ENCODE assay signal across 9 cellular contexts in genomic region chr22:50600967-50601668, GRCh38. TPM values are rescaled to one million over a fixed set of nuclear protein-coding genes. Genes with fewer than 3 reads are reported as not detected.
DNase-seq lines count a peak whose midpoint lies in the region; TF ChIP-seq lines count a peak whose summit lies in the region.
"Had no signal": no experiment of that assay in that cellular context is flagged by ENCODE, and none has a peak within 500 bp of the region (broad histone marks: within the 10 kb centered on the region; RNA-seq: fewer than 3 reads in every experiment).

No MANE protein-coding gene starts in this region.

- H3K27me3 Mint-ChIP-seq in nephron progenitor cell (ENCODE audit: low read depth, poor library complexity) (peaks cover 34% of the 10 kb centered on the region), endothelial cell (ENCODE audit: unreplicated experiment) (peaks cover 19% of the 10 kb centered on the region)

- H3K9me3 ChIP-seq in breast epithelium: no peaks in the 10 kb centered on the region

- H3K27ac Mint-ChIP-seq in nephron progenitor cell (no peak overlapping the region), endothelial cell (ENCODE audit: unreplicated experiment) (no peak overlapping the region)

- DNase-seq in H7: peak; percentile 91
- DNase-seq in breast epithelium (ENCODE audit: low spot score in 2 of 2): no peak
- DNase-seq in nephron progenitor cell: peak; percentile 42
- no peak for DNase-seq in NCI-H2107 treated with DMSO at 0.1 percent for 48 hours (lab: John Stamatoyannopoulos, UW; ENCODE audit: unreplicated experiment)
- no peak for DNase-seq in NK-92 treated with Interleukin-12 subunit alpha and Interleukin-12 subunit beta, amount 100 ng/mL, for 24 hours (lab: John Stamatoyannopoulos, UW)
- no peak for DNase-seq in endothelial cell (ENCODE audit: low spot score)
- DNase-seq in iPS-NIHi7 (ENCODE audit: extremely low spot score): no peak

- H3K4me3 ChIP-seq in ACC112 (ENCODE audit: low read depth, low read length): peak overlapping the region; percentile 66
- H3K4me3 ChIP-seq in H7 (ENCODE audit: insufficient read depth, low read depth, low read length): peak overlapping the region; percentile 35
- peak overlapping the region; percentile 34 to 75 (median 55) for H3K4me3 ChIP-seq in breast epithelium

- H3K79me2 ChIP-seq in ACC112 (ENCODE audit: control insufficient read depth, insufficient read depth, low read length, unreplicated experiment): no peaks in the 10 kb centered on the region

- H3K9me3 Mint-ChIP-seq in nephron progenitor cell: no peaks in the 10 kb centered on the region
- no peaks in the 10 kb centered on the region for H3K9me3 Mint-ChIP-seq in endothelial cell (ENCODE audit: unreplicated experiment)

- H3K36me3 ChIP-seq in ACC112 (ENCODE audit: insufficient read depth, low read length): no peaks in the 10 kb centered on the region
- H3K36me3 ChIP-seq in H7 (replicated peaks; ENCODE audit: control insufficient read depth, insufficient read depth, low read length): no peaks in the 10 kb centered on the region
- H3K36me3 ChIP-seq in breast epithelium: no peaks in the 10 kb centered on the region

- H3K36me3 Mint-ChIP-seq in nephron progenitor cell (ENCODE audit: low read depth) (peaks cover 13% of the 10 kb centered on the region), endothelial cell (ENCODE audit: low read depth, unreplicated experiment) (peaks cover 7% of the 10 kb centered on the region)

- 0 out of 2 replicates have a peak, but pooled peaks cover 4% of the 10 kb centered on the region for H3K27me3 ChIP-seq in ACC112 (ENCODE audit: insufficient read depth, low read length)
- peaks cover 31% of the 10 kb centered on the region for H3K27me3 ChIP-seq in H7 (ENCODE audit: control insufficient read depth, insufficient read depth, low read length)
- peaks cover 0 to 7% of the 10 kb centered on the region in 2 donors for H3K27me3 ChIP-seq in breast epithelium

- intact Hi-C loops in breast epithelium (cut with DNase I; ENCODE audit: low total_unique reads): loop anchor here (1.0 kb wide), 1 partner anchor 31 kb away; no protein-coding TSS in a partner anchor

- H3K27ac ChIP-seq in ACC112 (ENCODE audit: low read depth, low read length): no peak overlapping the region
- no peak overlapping the region for H3K27ac ChIP-seq in breast epithelium
- H3K27ac ChIP-seq: epithelial cell of prostate had no signal

- no peaks in the 10 kb centered on the region for H3K4me1 ChIP-seq in ACC112 (ENCODE audit: control insufficient read depth, insufficient read depth, low read length, unreplicated experiment)
- H3K4me1 ChIP-seq in breast epithelium: peaks cover 4 to 5% of the 10 kb centered on the region in 2 donors

- peaks cover 22% of the 10 kb centered on the region for H3K4me1 Mint-ChIP-seq in nephron progenitor cell
- peaks cover 11% of the 10 kb centered on the region for H3K4me1 Mint-ChIP-seq in endothelial cell (ENCODE audit: unreplicated experiment)

- peak overlapping the region; percentile 82 for H3K4me3 Mint-ChIP-seq in nephron progenitor cell
- no peak overlapping the region for H3K4me3 Mint-ChIP-seq in endothelial cell (ENCODE audit: unreplicated experiment)

- no peak for TF ChIP-seq POLR2A in breast epithelium (IDR thresholded peaks at IDR 0.05)

- H2AFZ ChIP-seq in ACC112 (ENCODE audit: low read length, unreplicated experiment): no peak overlapping the region

- TF ChIP-seq CTCF in breast epithelium (IDR thresholded peaks at IDR 0.05) (no peak), nephron progenitor cell (IDR thresholded peaks at IDR 0.05) (no peak), endothelial cell (IDR thresholded peaks at IDR 0.05; ENCODE audit: unreplicated experiment) (no peak)

RNA-seq across cellular contexts. Expression of gene MAPK8IP2, which starts 0.5 kb away (rescaled TPM):
- total RNA-seq in H7 (2014; rRNA removed; shearing (Covaris generic)): 1.7 and 3.4 TPM in 2 replicates
- total RNA-seq in breast epithelium (1 to 10 TPM; 1.9 to 2.2 (median 2.0) TPM), endothelial cell (ENCODE audit: unreplicated experiment) (0.69 TPM)

RNA-seq across cellular contexts. Expression of gene CHKB, which starts 18.5 kb away (rescaled TPM):
- total RNA-seq in H7 (2014; rRNA removed; shearing (Covaris generic)): 42.1 and 54.5 TPM in 2 replicates
- total RNA-seq in breast epithelium (10 to 100 TPM; 53.9 to 77.6 (median 71.4) TPM), endothelial cell (ENCODE audit: unreplicated experiment) (94.6 TPM)

RNA-seq across cellular contexts. Expression of gene CPT1B, which starts 22.9 kb away (rescaled TPM):
- total RNA-seq in H7 (2014; rRNA removed; shearing (Covaris generic)): 24.0 and 27.6 TPM in 2 replicates
- total RNA-seq in breast epithelium (10 to 100 TPM; 13.6 to 40.0 (median 39.4) TPM), endothelial cell (ENCODE audit: unreplicated experiment) (89.0 TPM)

RNA-seq across cellular contexts. Expression of gene ARSA, which starts 26.8 kb away (rescaled TPM):
- 9.5 and 11.3 TPM in 2 replicates for total RNA-seq in H7 (2014; rRNA removed; shearing (Covaris generic))
- total RNA-seq in breast epithelium (10 to 100 TPM; 23.8 to 39.0 (median 36.3) TPM), endothelial cell (ENCODE audit: unreplicated experiment) (59.6 TPM)

RNA-seq across cellular contexts. Expression of gene SYCE3, which starts 38.4 kb away (rescaled TPM):
- not detected in 2 replicates for total RNA-seq in H7 (2014; rRNA removed; shearing (Covaris generic))
- total RNA-seq in breast epithelium (not detected), endothelial cell (ENCODE audit: unreplicated experiment) (not detected)

Comparison
In these comparisons a context has a peak if more than half of its experiments do, and no peak if none do; other contexts are left out.
1. DNase-seq: peak in H7 (single experiment) and nephron progenitor cell (single experiment); none in breast epithelium (0 of 2), NCI-H2107 treated with DMSO at 0.1 percent for 48 hours (single experiment), NK-92 treated with Interleukin-12 subunit alpha and Interleukin-12 subunit beta, amount 100 ng/mL, for 24 hours (single experiment), endothelial cell (single experiment) and iPS-NIHi7 (single experiment).
2. Peak in every context shown above with its lines, with median percentiles within 50 percentile points of each other: H3K4me3 ChIP-seq.